Comparison of ENCODE assay signal across 16 cellular contexts in genomic region chr12:50790081-50790480, GRCh38. TPM values are rescaled to one million over a fixed set of nuclear protein-coding genes. Genes with fewer than 3 reads are reported as not detected.
"Had no signal": no experiment of that assay in that cellular context is flagged by ENCODE, and none has a peak within 500 bp of the region (broad histone marks: within the 10 kb centered on the region; RNA-seq: fewer than 3 reads in every experiment).

No MANE protein-coding gene starts in this region.

- H3K27ac ChIP-seq: esophagus squamous epithelium, foreskin keratinocyte, right atrium auricular region, skin epidermis, suprapubic skin had no signal

- H3K4me3 Mint-ChIP-seq: type B pancreatic cell had no signal

- H3K27me3 Mint-ChIP-seq: progenitor cell of endocrine pancreas, type B pancreatic cell had no signal

- H3K27me3 ChIP-seq: esophagus squamous epithelium, foreskin keratinocyte, right atrium auricular region, suprapubic skin had no signal

- H3K4me3 ChIP-seq: esophagus squamous epithelium, right atrium auricular region, skin epidermis, suprapubic skin had no signal

- DNase-seq: activated CD4-positive, alpha-beta T cell treated with anti-CD3 and anti-CD28 coated beads, Interleukin-2, amount 50 U/mL, for 1 hour; activated naive CD4-positive, alpha-beta T cell treated with Interleukin-2 at 50 U/mL for 16 hours; activated T-cell treated with anti-CD3 and anti-CD28 coated beads for 4 hours; esophagus squamous epithelium; foreskin keratinocyte; stimulated activated CD4-positive, alpha-beta T cell treated with anti-CD3 and anti-CD28 coated beads, Interleukin-4, amount 100 ng/mL, for 24 hours; stimulated activated naive CD8-positive, alpha-beta T cell treated with anti-CD3 and anti-CD28 coated beads, Interleukin-15, Interleukin-2, amounts not matched to agents 100 U/mL and 50 U/mL, for 24 hours had no signal

RNA-seq across cellular contexts. Expression of gene TMPRSS12, which starts 52.6 kb away (rescaled TPM):
- total RNA-seq: endothelial cell of umbilical vein; esophagus squamous epithelium; foreskin keratinocyte; liver; omental fat pad; progenitor cell of endocrine pancreas; right atrium auricular region; T-helper 2 cell treated with Interferon-gamma antibody and Interleukin-4, amounts not matched to agents 100 ng/mL and 5 ng/mL, for 36 hours had no signal
